In the genomic region with DNA sequence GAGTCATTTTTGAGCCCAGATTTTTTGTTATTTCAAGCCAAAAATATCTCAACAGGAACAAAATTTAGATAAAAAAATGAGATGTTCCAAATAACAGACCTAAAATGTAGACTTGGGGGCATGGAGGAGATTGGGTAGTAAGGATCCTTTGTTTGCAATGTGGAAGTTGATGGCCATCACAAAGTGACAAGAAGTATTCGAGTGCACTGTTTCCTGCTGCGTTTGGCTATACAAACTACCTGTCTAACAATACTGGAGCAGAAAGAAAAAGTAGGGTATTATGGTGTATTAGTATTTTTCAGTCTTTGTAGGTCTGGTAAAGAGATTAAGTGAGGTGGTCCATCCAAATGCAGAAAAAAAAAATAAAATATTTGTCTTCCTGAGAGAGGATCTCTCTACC, we compare ENCODE assay signal across 15 cellular contexts.
DNase-seq lines count a peak whose midpoint lies in the region; ATAC-seq, FAIRE-seq and TF ChIP-seq lines count a peak whose summit lies in the region.
"Had no signal": no experiment of that assay in that cellular context is flagged by ENCODE, and none has a peak within 500 bp of the region (broad histone marks: within the 10 kb centered on the region; RNA-seq: fewer than 3 reads in every experiment).

No MANE protein-coding gene starts in this region.

- H3K36me3 Mint-ChIP-seq in astrocyte (ENCODE audit: low read depth, unreplicated experiment) = no peaks in the 10 kb centered on the region
- H3K36me3 Mint-ChIP-seq in activated naive CD4-positive, alpha-beta T cell treated with anti-CD3 and anti-CD28 coated beads, Interleukin-2, amount 10 ng/mL, durations not matched to agents 7 days and 5 days = no peaks in the 10 kb centered on the region

- CTCF ChIA-PET in activated naive CD4-positive, alpha-beta T cell treated with anti-CD3 and anti-CD28 coated beads, Interleukin-2, amount 10 ng/mL, durations not matched to agents 7 days and 5 days (lab: Charles Lee) = no interaction called here

- H3K4me3 ChIP-seq in DOHH2 (ENCODE audit: low read length) = peak overlapping the region; percentile 65
- H3K4me3 ChIP-seq in astrocyte (ENCODE audit: insufficient read depth, low read depth, low read length) = no peak overlapping the region
- H3K4me3 ChIP-seq: sigmoid colon, vagina had no signal

- no peaks in the 10 kb centered on the region for H3K9me3 Mint-ChIP-seq in astrocyte (ENCODE audit: unreplicated experiment)
- no peaks in the 10 kb centered on the region for H3K9me3 Mint-ChIP-seq in stimulated activated naive CD8-positive, alpha-beta T cell treated with anti-CD3 and anti-CD28 coated beads, Interleukin-15, amount 100 ng/mL, for 72 hours
- no peaks in the 10 kb centered on the region for H3K9me3 Mint-ChIP-seq in activated naive CD4-positive, alpha-beta T cell treated with anti-CD3 and anti-CD28 coated beads, Interleukin-2, amount 10 ng/mL, durations not matched to agents 7 days and 5 days

- peaks cover 7% of the 10 kb centered on the region; the same call in 1 of the 2 replicates for H3F3A ChIP-seq in DOHH2 (ENCODE audit: control insufficient read depth, insufficient read depth)

- H2AFZ ChIP-seq in astrocyte (ENCODE audit: low read depth, low read length) = no peak overlapping the region

- no peak for FAIRE-seq in astrocyte (lab: Jason Lieb, UNC)

- H3K4me1 Mint-ChIP-seq in astrocyte (ENCODE audit: low read depth, unreplicated experiment) = peaks cover 4% of the 10 kb centered on the region
- H3K4me1 Mint-ChIP-seq in stimulated activated naive CD8-positive, alpha-beta T cell treated with anti-CD3 and anti-CD28 coated beads, Interleukin-15, amount 100 ng/mL, for 72 hours = no peaks in the 10 kb centered on the region
- H3K4me1 Mint-ChIP-seq in activated naive CD4-positive, alpha-beta T cell treated with anti-CD3 and anti-CD28 coated beads, Interleukin-2, amount 10 ng/mL, durations not matched to agents 7 days and 5 days = no peaks in the 10 kb centered on the region

- no peaks in the 10 kb centered on the region for H3K27me3 Mint-ChIP-seq in astrocyte (ENCODE audit: low read depth, unreplicated experiment)
- H3K27me3 Mint-ChIP-seq in stimulated activated naive CD8-positive, alpha-beta T cell treated with anti-CD3 and anti-CD28 coated beads, Interleukin-15, amount 100 ng/mL, for 72 hours = no peaks in the 10 kb centered on the region
- H3K27me3 Mint-ChIP-seq in activated naive CD4-positive, alpha-beta T cell treated with anti-CD3 and anti-CD28 coated beads, Interleukin-2, amount 10 ng/mL, durations not matched to agents 7 days and 5 days = no peaks in the 10 kb centered on the region

- ATAC-seq in GM21390 (IDR thresholded peaks at IDR 0.05; ENCODE audit: unreplicated experiment) (peak; percentile 36), HG03159 (IDR thresholded peaks at IDR 0.05; ENCODE audit: unreplicated experiment) (peak; percentile 33)
- no peak for ATAC-seq in stimulated activated naive CD8-positive, alpha-beta T cell treated with anti-CD3 and anti-CD28 coated beads, Interleukin-15, amount 100 ng/mL, for 72 hours

- no peak overlapping the region for H3K4me3 Mint-ChIP-seq in astrocyte (ENCODE audit: unreplicated experiment)
- no peak overlapping the region for H3K4me3 Mint-ChIP-seq in stimulated activated naive CD8-positive, alpha-beta T cell treated with anti-CD3 and anti-CD28 coated beads, Interleukin-15, amount 100 ng/mL, for 72 hours
- no peak overlapping the region for H3K4me3 Mint-ChIP-seq in activated naive CD4-positive, alpha-beta T cell treated with anti-CD3 and anti-CD28 coated beads, Interleukin-2, amount 10 ng/mL, durations not matched to agents 7 days and 5 days

- DNase-seq in astrocyte (ENCODE audit: low read depth) (no peak), epidermal melanocyte (ENCODE audit: insufficient read length, low spot score) (no peak), NCI-H510A treated with DMSO at 0.1 percent for 48 hours (lab: John Stamatoyannopoulos, UW) (no peak)
- DNase-seq in stimulated activated naive CD8-positive, alpha-beta T cell treated with anti-CD3 and anti-CD28 coated beads, Interleukin-15, amount 100 ng/mL, for 72 hours = no peak
- no peak for DNase-seq in activated naive CD4-positive, alpha-beta T cell treated with anti-CD3 and anti-CD28 coated beads, Interleukin-2, amount 10 ng/mL, durations not matched to agents 7 days and 5 days
- DNase-seq: activated CD4-positive, alpha-beta T cell treated with anti-CD3 and anti-CD28 coated beads for 48 hours; activated T-cell treated with anti-CD3 and anti-CD28 coated beads, Interleukin-2, amount 50 U/mL, for 1 hour; caudate nucleus; foreskin melanocyte; sigmoid colon; stimulated activated CD4-positive, alpha-beta T cell treated with anti-CD3 and anti-CD28 coated beads, Interleukin-4, amount 100 ng/mL, for 4 hours had no signal

- no peaks in the 10 kb centered on the region for H3K9me2 ChIP-seq in DOHH2 (replicated peaks; ENCODE audit: control insufficient read depth, low read length)

- H3K36me3 ChIP-seq in DOHH2 (ENCODE audit: control insufficient read depth, low read length) (peaks cover 16% of the 10 kb centered on the region), astrocyte (ENCODE audit: insufficient read depth, low read length) (no peaks in the 10 kb centered on the region)
- H3K36me3 ChIP-seq: sigmoid colon, vagina had no signal

- no peak for TF ChIP-seq CTCF in DOHH2 (IDR thresholded peaks at IDR 0.05; ENCODE audit: low read depth, low read length, poor library complexity, severe bottlenecking)
- TF ChIP-seq CTCF in astrocyte (IDR thresholded peaks at IDR 0.05; ENCODE audit: insufficient read depth, low read depth, low read length) = no peak

- H4K20me1 ChIP-seq in DOHH2 (ENCODE audit: control insufficient read depth, insufficient read depth, low read depth, low read length) (no peaks in the 10 kb centered on the region), astrocyte (ENCODE audit: insufficient read depth, low read length) (no peaks in the 10 kb centered on the region)

- H3K4me2 ChIP-seq in DOHH2 (ENCODE audit: low read length) (peak overlapping the region; percentile 96), astrocyte (ENCODE audit: low read length) (peak overlapping the region; percentile 19)

- H3K27me3 ChIP-seq in DOHH2 (ENCODE audit: control insufficient read depth, low read length) (no peaks in the 10 kb centered on the region), astrocyte (ENCODE audit: insufficient read depth, low read length) (no peaks in the 10 kb centered on the region)
- H3K27me3 ChIP-seq: sigmoid colon, vagina had no signal

- no peaks in the 10 kb centered on the region for H3K79me2 ChIP-seq in DOHH2 (ENCODE audit: control insufficient read depth, low read length)
- H3K79me2 ChIP-seq in astrocyte (ENCODE audit: insufficient read depth, low read length) = no peaks in the 10 kb centered on the region

- peaks cover 6% of the 10 kb centered on the region; the same call in 1 of the 2 replicates for H3K9me3 ChIP-seq in DOHH2 (ENCODE audit: control insufficient read depth, insufficient read depth, low read length)
- H3K9me3 ChIP-seq in astrocyte (ENCODE audit: insufficient read depth, low read depth, low read length) = peaks cover 2% of the 10 kb centered on the region
- H3K9me3 ChIP-seq: sigmoid colon, vagina had no signal

- H3K9ac ChIP-seq in astrocyte (ENCODE audit: low read length) = no peak overlapping the region

- H3K27ac Mint-ChIP-seq in astrocyte (ENCODE audit: unreplicated experiment) = no peak overlapping the region
- no peak overlapping the region for H3K27ac Mint-ChIP-seq in stimulated activated naive CD8-positive, alpha-beta T cell treated with anti-CD3 and anti-CD28 coated beads, Interleukin-15, amount 100 ng/mL, for 72 hours
- H3K27ac Mint-ChIP-seq in activated naive CD4-positive, alpha-beta T cell treated with anti-CD3 and anti-CD28 coated beads, Interleukin-2, amount 10 ng/mL, durations not matched to agents 7 days and 5 days = no peak overlapping the region

- H3K4me1 ChIP-seq in DOHH2 (ENCODE audit: control insufficient read depth, low read length) = peaks cover 66% of the 10 kb centered on the region
- no peaks in the 10 kb centered on the region for H3K4me1 ChIP-seq in astrocyte (ENCODE audit: insufficient read depth, low read length)
- H3K4me1 ChIP-seq: sigmoid colon, vagina had no signal

- peak overlapping the region; percentile 95 for H3K27ac ChIP-seq in DOHH2 (ENCODE audit: low read depth, low read length)
- no peak overlapping the region for H3K27ac ChIP-seq in astrocyte (ENCODE audit: low read depth, low read length)
- H3K27ac ChIP-seq: sigmoid colon, vagina had no signal
